Comparison of ENCODE assay signal across 1 cellular context in genomic region chr2:6917761-6918421, GRCh38.
TF ChIP-seq lines count a peak whose summit lies in the region.

No MANE protein-coding gene starts in this region.

TF ChIP-seq in H1, 55 proteins besides CTCF, POLR2A, EP300 and RAD21:
- TF ChIP-seq TBP (IDR thresholded peaks at IDR 0.05; ENCODE audit: low read depth, low read length) (no peak), KDM4A (IDR thresholded peaks at IDR 0.05; ENCODE audit: low read depth, low read length, severe bottlenecking) (peak; percentile 59)
